In genomic region chr10:11260-11659, GRCh38 we compare ENCODE assay signal across 16 cellular contexts. TPM values are rescaled to one million over a fixed set of nuclear protein-coding genes. Genes with fewer than 3 reads are reported as not detected.
DNase-seq lines count a peak whose midpoint lies in the region; ATAC-seq and TF ChIP-seq lines count a peak whose summit lies in the region.
"Not testable (repeated sequence)": the region's sequence is repeated elsewhere in the genome, so short reads cannot be mapped to it uniquely, and the experiment has no call there.
"Had no signal": no experiment of that assay in that cellular context is flagged by ENCODE, and none has a peak within 500 bp of the region (broad histone marks: within the 10 kb centered on the region; RNA-seq: fewer than 3 reads in every experiment).

No MANE protein-coding gene starts in this region.

- not testable (repeated sequence) for H3K23me2 ChIP-seq in H9 (ENCODE audit: insufficient read length, low read depth, low read length, poor library complexity, severe bottlenecking)

- not testable (repeated sequence) for H3T11ph ChIP-seq in H9 (ENCODE audit: low read length)

- H2AK5ac ChIP-seq in H9 (ENCODE audit: insufficient read length, low read length) = not testable (repeated sequence)

- ATAC-seq in SK-N-SH treated with all-trans-retinoic acid at 6 μM for 48 hours (peak; percentile 55; the same call in 2 of the 3 replicates), right lobe of liver (peak in 2 of 4 donors; percentile 36 to 39)
- ATAC-seq in stimulated activated naive CD8-positive, alpha-beta T cell treated with anti-CD3 and anti-CD28 coated beads, Interleukin-15, Interleukin-2, amounts not matched to agents 100 U/mL and 50 U/mL, for 24 hours = not testable (repeated sequence)

- not testable (repeated sequence) for H3K27me3 Mint-ChIP-seq in H9 (ENCODE audit: low read depth); activated CD4-positive, alpha-beta memory T cell treated with anti-CD3 and anti-CD28 coated beads for 36 hours; glutamatergic neuron (ENCODE audit: unreplicated experiment)

- H3K18ac ChIP-seq in H9 (ENCODE audit: insufficient read length, low read depth, low read length) = not testable (repeated sequence)

- not testable (repeated sequence) for H3K36me3 ChIP-seq in right lobe of liver; smooth muscle cell (ENCODE audit: low read depth)

- TF ChIP-seq CTCF in H9 (conservative IDR thresholded peaks at IDR 0.05) (peak; percentile 38; the same call in 2 of the 3 replicates), glutamatergic neuron (IDR thresholded peaks at IDR 0.05; ENCODE audit: partially characterized antibody, unreplicated experiment) (peak; percentile 44), smooth muscle cell (IDR thresholded peaks at IDR 0.05; ENCODE audit: borderline replicate concordance, insufficient read depth, poor library complexity, severe bottlenecking) (peak; percentile 30)
- TF ChIP-seq CTCF in right lobe of liver (IDR thresholded peaks at IDR 0.05) = not testable (repeated sequence)

- DNase-seq in H9; smooth muscle cell (lab: John Stamatoyannopoulos, UW; ENCODE audit: unreplicated experiment): not testable (repeated sequence)
- peak; percentile 19 for DNase-seq in activated CD4-positive, alpha-beta memory T cell treated with anti-CD3 and anti-CD28 coated beads for 36 hours
- peak; percentile 24 for DNase-seq in activated naive CD4-positive, alpha-beta T cell treated with Interleukin-2 at 50 U/mL for 16 hours
- DNase-seq in glutamatergic neuron (peak; percentile 94), right lobe of liver (peak in 2 of 3 donors; percentile 19 to 47)
- DNase-seq in stimulated activated naive CD8-positive, alpha-beta T cell treated with anti-CD3 and anti-CD28 coated beads, Interleukin-15, Interleukin-2, amounts not matched to agents 100 U/mL and 50 U/mL, for 24 hours = peak; percentile 49

- no CpG with 5 or more reads among the region's 33 CpGs for WGBS in H9 (ENCODE audit: extremely low coverage, insufficient read length, low lambda C conversion rate)
- WGBS in right lobe of liver (ENCODE audit: insufficient coverage, low coverage, low lambda C conversion rate, missing lambda C conversion rate) = 30% methylated on average over 4 of the region's 33 CpGs
- WGBS in smooth muscle cell (ENCODE audit: low lambda C conversion rate) = 18% methylated on average over 15 of the region's 33 CpGs

- H3F3A ChIP-seq in smooth muscle cell (ENCODE audit: low read depth) = not testable (repeated sequence)

- not testable (repeated sequence) for TF ChIP-seq POLR2A in right lobe of liver (IDR thresholded peaks at IDR 0.05)

- H2BK20ac ChIP-seq in H9 (ENCODE audit: low read depth, low read length, poor library complexity, severe bottlenecking) = not testable (repeated sequence)

- not testable (repeated sequence) for H3K27ac Mint-ChIP-seq in H9; activated CD4-positive, alpha-beta memory T cell treated with anti-CD3 and anti-CD28 coated beads for 36 hours; glutamatergic neuron (ENCODE audit: unreplicated experiment)

- not testable (repeated sequence) for H2AFZ ChIP-seq in H9 (ENCODE audit: low read length); smooth muscle cell (ENCODE audit: low read depth)

- not testable (repeated sequence) for H3K4me2 ChIP-seq in H9 (ENCODE audit: insufficient read depth, insufficient read length, low read length); smooth muscle cell

- not testable (repeated sequence) for H3K23ac ChIP-seq in H9 (ENCODE audit: insufficient read length, low read depth, low read length)

- not testable (repeated sequence) for H3K9me3 ChIP-seq in H9 (ENCODE audit: control insufficient read depth, low read depth, low read length); right lobe of liver; smooth muscle cell (replicated peaks; ENCODE audit: low read depth)

- not testable (repeated sequence) for H3K14ac ChIP-seq in H9 (ENCODE audit: insufficient read depth, low read length)

- H2BK5ac ChIP-seq in H9 (ENCODE audit: insufficient read length, low read length) = not testable (repeated sequence)

- H3K36me3 Mint-ChIP-seq in H9 (ENCODE audit: insufficient read depth in 1 of 3, low read depth in 3 of 3); activated CD4-positive, alpha-beta memory T cell treated with anti-CD3 and anti-CD28 coated beads for 36 hours; glutamatergic neuron (ENCODE audit: unreplicated experiment): not testable (repeated sequence)

- H3K79me2 ChIP-seq in H9 (ENCODE audit: insufficient read depth, low read length); smooth muscle cell (ENCODE audit: low read depth): not testable (repeated sequence)

- H2BK12ac ChIP-seq in H9 (ENCODE audit: insufficient read length, low read depth, low read length) = not testable (repeated sequence)

- intact Hi-C loops in activated CD4-positive, alpha-beta memory T cell treated with anti-CD3 and anti-CD28 coated beads for 36 hours (cut with micrococcal nuclease); right lobe of liver (cut with DNase I): not testable (repeated sequence)

- not testable (repeated sequence) for H4K5ac ChIP-seq in H9 (ENCODE audit: insufficient read length, low read depth, low read length)

- CTCF ChIA-PET in activated CD4-positive, alpha-beta memory T cell treated with anti-CD3 and anti-CD28 coated beads for 36 hours (lab: Charles Lee) = not testable (repeated sequence)

- H3K4me1 Mint-ChIP-seq in H9; activated CD4-positive, alpha-beta memory T cell treated with anti-CD3 and anti-CD28 coated beads for 36 hours (ENCODE audit: low read depth); glutamatergic neuron (ENCODE audit: low read depth, unreplicated experiment): not testable (repeated sequence)

- not testable (repeated sequence) for H3K4me3 ChIP-seq in right lobe of liver, smooth muscle cell

- not testable (repeated sequence) for H3K4me3 Mint-ChIP-seq in H9; activated CD4-positive, alpha-beta memory T cell treated with anti-CD3 and anti-CD28 coated beads for 36 hours; glutamatergic neuron (ENCODE audit: unreplicated experiment)

- H3K9ac ChIP-seq in H9 (ENCODE audit: extremely low read depth, insufficient read length, low read length); smooth muscle cell (ENCODE audit: low read depth): not testable (repeated sequence)

- H3K79me1 ChIP-seq in H9 (ENCODE audit: insufficient read depth, low read depth, low read length, poor library complexity, severe bottlenecking) = not testable (repeated sequence)

- H3K4ac ChIP-seq in H9 (ENCODE audit: low read depth, low read length) = not testable (repeated sequence)

- POLR2A ChIA-PET in activated CD4-positive, alpha-beta memory T cell treated with anti-CD3 and anti-CD28 coated beads for 36 hours (lab: Charles Lee) = not testable (repeated sequence)

- H3K56ac ChIP-seq in H9 (ENCODE audit: insufficient read length, low read depth, low read length) = not testable (repeated sequence)

- not testable (repeated sequence) for H2BK15ac ChIP-seq in H9 (ENCODE audit: low read depth, low read length)

- H4K8ac ChIP-seq in H9 (replicated peaks; ENCODE audit: insufficient read length, low read depth, low read length) = not testable (repeated sequence)

- H4K20me1 ChIP-seq in H9 (ENCODE audit: control insufficient read depth, insufficient read depth, insufficient read length); smooth muscle cell (ENCODE audit: low read depth): not testable (repeated sequence)

- not testable (repeated sequence) for H3K27me3 ChIP-seq in H9 (ENCODE audit: insufficient read depth, low read length); right lobe of liver; smooth muscle cell (ENCODE audit: low read depth)

- H2BK120ac ChIP-seq in H9 (ENCODE audit: low read depth, low read length, poor library complexity, severe bottlenecking) = not testable (repeated sequence)

- H3K9me3 Mint-ChIP-seq in H9; activated CD4-positive, alpha-beta memory T cell treated with anti-CD3 and anti-CD28 coated beads for 36 hours; glutamatergic neuron (ENCODE audit: unreplicated experiment): not testable (repeated sequence)

- not testable (repeated sequence) for H3K27ac ChIP-seq in H9 (ENCODE audit: insufficient read length, low read depth, low read length); right lobe of liver; smooth muscle cell (ENCODE audit: low read depth)

- H4K91ac ChIP-seq in H9 (ENCODE audit: insufficient read length, low read depth, low read length) = not testable (repeated sequence)

- H3K4me1 ChIP-seq in H9 (ENCODE audit: insufficient read depth, low read length); right lobe of liver; smooth muscle cell (ENCODE audit: low read depth): not testable (repeated sequence)

RNA-seq across cellular contexts. Expression of gene TUBB8, which starts 37.8 kb away (rescaled TPM):
- total RNA-seq in H9 (2021) (0.22 and 0.57 TPM in 2 replicates), glutamatergic neuron (ENCODE audit: unreplicated experiment) (1.1 TPM), right lobe of liver (not detected), smooth muscle cell (0.54 and 3.3 TPM in 2 replicates)
- total RNA-seq in activated CD4-positive, alpha-beta memory T cell treated with anti-CD3 and anti-CD28 coated beads for 36 hours = not detected
- polyA plus RNA-seq in smooth muscle cell = 0.66 and 0.79 TPM in 2 replicates
- total RNA-seq: activated T-helper 2 cell treated with anti-CD3 and anti-CD28 coated beads, Interferon-gamma antibody, Interleukin-2, Interleukin-4, amounts not matched to agents 10 μg/mL and 5 μg/mL and 100 μg/mL, durations not matched to agents 14 hours and 24 hours and 36 hours; aorta; bronchial epithelial cell; CD4-positive, alpha-beta T cell; left cardiac atrium; myocyte; prostate gland; T-helper 17 cell had no signal
- polyA plus RNA-seq: aorta had no signal
